Comparison of ENCODE assay signal across 1 cellular context in genomic region chr6:2763876-2764540, GRCh38.
TF ChIP-seq lines count a peak whose summit lies in the region.

No MANE protein-coding gene starts in this region.

TF ChIP-seq in H1, 55 proteins besides CTCF, POLR2A, EP300 and RAD21:
- TF ChIP-seq, protein P1, sequence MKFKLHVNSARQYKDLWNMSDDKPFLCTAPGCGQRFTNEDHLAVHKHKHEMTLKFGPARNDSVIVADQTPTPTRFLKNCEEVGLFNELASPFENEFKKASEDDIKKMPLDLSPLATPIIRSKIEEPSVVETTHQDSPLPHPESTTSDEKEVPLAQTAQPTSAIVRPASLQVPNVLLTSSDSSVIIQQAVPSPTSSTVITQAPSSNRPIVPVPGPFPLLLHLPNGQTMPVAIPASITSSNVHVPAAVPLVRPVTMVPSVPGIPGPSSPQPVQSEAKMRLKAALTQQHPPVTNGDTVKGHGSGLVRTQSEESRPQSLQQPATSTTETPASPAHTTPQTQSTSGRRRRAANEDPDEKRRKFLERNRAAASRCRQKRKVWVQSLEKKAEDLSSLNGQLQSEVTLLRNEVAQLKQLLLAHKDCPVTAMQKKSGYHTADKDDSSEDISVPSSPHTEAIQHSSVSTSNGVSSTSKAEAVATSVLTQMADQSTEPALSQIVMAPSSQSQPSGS (IDR thresholded peaks at IDR 0.05; ENCODE audit: low read length) = no peak
- TF ChIP-seq CHD1 (IDR thresholded peaks at IDR 0.05; ENCODE audit: low read depth, low read length) (no peak), KDM4A (IDR thresholded peaks at IDR 0.05; ENCODE audit: low read depth, low read length, severe bottlenecking) (no peak), POU5F1 (IDR thresholded peaks at IDR 0.05; ENCODE audit: low read depth, low read length) (no peak), SIRT6 (IDR thresholded peaks at IDR 0.05; ENCODE audit: low read length) (no peak), E2F6 (IDR thresholded peaks at IDR 0.05) (no peak), SP2 (IDR thresholded peaks at IDR 0.05; ENCODE audit: low read length) (no peak), SIN3A (conservative IDR thresholded peaks at IDR 0.05 in 1 of 2, IDR thresholded peaks at IDR 0.05 in 1 of 2; ENCODE audit: low read depth in 1 of 2, low read length in 2 of 2) (no peak), BRCA1 (IDR thresholded peaks at IDR 0.05; ENCODE audit: low read depth, low read length) (no peak), PHF8 (conservative IDR thresholded peaks at IDR 0.05; ENCODE audit: low read depth, low read length) (no peak), MAX (IDR thresholded peaks at IDR 0.05) (no peak), RBBP5 (IDR thresholded peaks at IDR 0.05; ENCODE audit: borderline replicate concordance, low read depth, low read length) (no peak), TAF7 (optimal IDR thresholded peaks at IDR 0.05; ENCODE audit: borderline replicate concordance, low read depth, low read length) (no peak), ZNF274 (IDR thresholded peaks at IDR 0.05; ENCODE audit: borderline replicate concordance, extremely low read depth, low read length) (no peak), CBX8 (IDR thresholded peaks at IDR 0.05; ENCODE audit: borderline replicate concordance, low read depth, low read length) (no peak), NRF1 (IDR thresholded peaks at IDR 0.05; ENCODE audit: low read depth, low read length) (no peak), BCL11A (IDR thresholded peaks at IDR 0.05; ENCODE audit: low read depth in 2 of 2, low read length in 2 of 2) (no peak), MAFK (IDR thresholded peaks at IDR 0.05; ENCODE audit: low read depth, low read length) (no peak)
- TF ChIP-seq, protein P2, sequence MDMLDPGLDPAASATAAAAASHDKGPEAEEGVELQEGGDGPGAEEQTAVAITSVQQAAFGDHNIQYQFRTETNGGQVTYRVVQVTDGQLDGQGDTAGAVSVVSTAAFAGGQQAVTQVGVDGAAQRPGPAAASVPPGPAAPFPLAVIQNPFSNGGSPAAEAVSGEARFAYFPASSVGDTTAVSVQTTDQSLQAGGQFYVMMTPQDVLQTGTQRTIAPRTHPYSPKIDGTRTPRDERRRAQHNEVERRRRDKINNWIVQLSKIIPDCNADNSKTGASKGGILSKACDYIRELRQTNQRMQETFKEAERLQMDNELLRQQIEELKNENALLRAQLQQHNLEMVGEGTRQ (IDR thresholded peaks at IDR 0.05; ENCODE audit: low read length) = no peak
- TF ChIP-seq, protein P3, sequence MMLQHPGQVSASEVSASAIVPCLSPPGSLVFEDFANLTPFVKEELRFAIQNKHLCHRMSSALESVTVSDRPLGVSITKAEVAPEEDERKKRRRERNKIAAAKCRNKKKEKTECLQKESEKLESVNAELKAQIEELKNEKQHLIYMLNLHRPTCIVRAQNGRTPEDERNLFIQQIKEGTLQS (IDR thresholded peaks at IDR 0.05; ENCODE audit: insufficient read depth, low read depth, low read length) = no peak
TF ChIP-seq in H1: peak in this region for 0.
